Comparison of ENCODE assay signal across 9 cellular contexts in genomic region chr18:33440011-33440383, GRCh38. TPM values are rescaled to one million over a fixed set of nuclear protein-coding genes. Genes with fewer than 3 reads are reported as not detected.
DNase-seq lines count a peak whose midpoint lies in the region; ATAC-seq and TF ChIP-seq lines count a peak whose summit lies in the region.
"Had no signal": no experiment of that assay in that cellular context is flagged by ENCODE, and none has a peak within 500 bp of the region (broad histone marks: within the 10 kb centered on the region; RNA-seq: fewer than 3 reads in every experiment).

No MANE protein-coding gene starts in this region.

- H3K27ac ChIP-seq in mesodermal cell (ENCODE audit: low read depth, low read length, severe bottlenecking), result no peak overlapping the region

- peaks cover 16% of the 10 kb centered on the region for H3K27me3 ChIP-seq in H7 (ENCODE audit: control insufficient read depth, insufficient read depth, low read length)

- H3K36me3 ChIP-seq in H7 (replicated peaks; ENCODE audit: control insufficient read depth, insufficient read depth, low read length) (no peaks in the 10 kb centered on the region), mesodermal cell (ENCODE audit: control insufficient read depth, insufficient read depth, low read length) (no peaks in the 10 kb centered on the region)

- H3K9me3 ChIP-seq in mesodermal cell (ENCODE audit: control insufficient read depth, low read length), result no peaks in the 10 kb centered on the region

- H3K4me1 ChIP-seq in mesodermal cell (ENCODE audit: control insufficient read depth, insufficient read depth, low read length, poor library complexity, severe bottlenecking), result no peaks in the 10 kb centered on the region

- ATAC-seq in GM18519 (IDR thresholded peaks at IDR 0.05; ENCODE audit: low FRiP score, unreplicated experiment) (no peak), GM21447 (IDR thresholded peaks at IDR 0.05; ENCODE audit: unreplicated experiment) (no peak), HG03196 (IDR thresholded peaks at IDR 0.05; ENCODE audit: unreplicated experiment) (no peak)

- DNase-seq in H7, result peak; percentile 67
- DNase-seq in NCI-H82 (lab: John Stamatoyannopoulos, UW), result peak; percentile 82
- DNase-seq in erythroblast (lab: John Stamatoyannopoulos, UW), result peak; percentile 86 to 87
- no peak for DNase-seq in activated naive CD4-positive, alpha-beta T cell treated with anti-CD3 and anti-CD28 coated beads, Interleukin-2, amount 50 U/mL, for 16 hours

- no peak for TF ChIP-seq POLR2A in erythroblast (IDR thresholded peaks at IDR 0.05; ENCODE audit: low read length)

- peak overlapping the region; percentile 55 for H3K4me3 ChIP-seq in H7 (ENCODE audit: insufficient read depth, low read depth, low read length)
- peak overlapping the region; percentile 61 for H3K4me3 ChIP-seq in mesodermal cell (ENCODE audit: extremely low read depth, insufficient read depth, low read length, poor library complexity, severe bottlenecking)

- WGBS in mesodermal cell (ENCODE audit: insufficient coverage in 2 of 2), 2 experiments, result no CpG with 5 or more reads among the region's 9 CpGs

RNA-seq across cellular contexts. Expression of gene CCDC178, which starts 0.5 kb away (rescaled TPM):
- not detected in 2 replicates for total RNA-seq in H7 (2014; rRNA removed; shearing (Covaris generic))
- polyA plus RNA-seq in mesodermal cell (2013, experiment 1 of 2), result 0.88 TPM
- 2.0 TPM for polyA plus RNA-seq in mesodermal cell (2013, experiment 2 of 2)
- total RNA-seq: skeletal muscle tissue had no signal
